ENCODE assay signal across 9 cellular contexts in the genomic region with DNA sequence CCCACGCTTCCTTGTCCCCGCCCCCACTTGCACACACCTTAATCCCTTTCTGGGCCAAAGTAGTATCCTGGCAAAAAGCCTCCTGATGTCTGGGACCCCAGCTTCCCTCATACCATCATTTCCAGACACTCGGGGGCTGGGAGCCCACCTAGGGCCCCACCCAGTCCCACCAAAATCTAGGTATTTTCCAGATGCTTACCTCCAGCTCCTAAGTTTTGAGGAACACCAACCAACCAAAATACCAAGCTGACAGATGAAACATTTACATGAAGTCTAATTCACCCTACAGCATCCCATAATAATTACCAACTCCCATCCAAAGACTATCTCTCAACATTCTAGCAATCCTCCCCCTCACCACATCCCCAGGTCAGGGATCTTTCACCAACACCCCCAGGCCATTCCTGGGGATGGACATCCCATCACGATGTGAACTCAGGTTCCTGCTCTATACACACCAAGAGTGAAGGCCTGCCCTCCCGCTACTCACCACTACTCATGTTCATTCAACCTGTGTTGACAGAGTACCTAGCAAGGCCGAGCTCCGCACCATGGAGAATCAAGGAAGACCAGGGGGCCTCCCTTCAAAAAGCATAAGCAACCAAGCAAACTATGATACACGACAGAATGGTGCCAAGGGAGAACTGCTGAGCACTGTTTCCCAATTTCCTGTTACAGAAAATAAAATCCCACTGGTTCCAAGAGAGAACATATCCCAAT. TPM values are rescaled to one million over a fixed set of nuclear protein-coding genes. Genes with fewer than 3 reads are reported as not detected.
DNase-seq lines count a peak whose midpoint lies in the region; ATAC-seq and TF ChIP-seq lines count a peak whose summit lies in the region.
"Had no signal": no experiment of that assay in that cellular context is flagged by ENCODE, and none has a peak within 500 bp of the region (broad histone marks: within the 10 kb centered on the region; RNA-seq: fewer than 3 reads in every experiment).

No MANE protein-coding gene starts in this region.

- H3K4me1 Mint-ChIP-seq in GM23338 (peaks cover 41% of the 10 kb centered on the region), endodermal cell (peaks cover 38% of the 10 kb centered on the region), Calu3 (ENCODE audit: low read depth, unreplicated experiment) (peaks cover 36% of the 10 kb centered on the region)

- H3K27me3 Mint-ChIP-seq in GM23338 (ENCODE audit: insufficient read depth, low read depth, poor library complexity) (peaks cover 22% of the 10 kb centered on the region), endodermal cell (ENCODE audit: insufficient read depth) (no peaks in the 10 kb centered on the region), Calu3 (ENCODE audit: unreplicated experiment) (no peaks in the 10 kb centered on the region)

- H3K9me3 Mint-ChIP-seq in GM23338, result no peaks in the 10 kb centered on the region; the same call in 2 of the 3 replicates
- no peaks in the 10 kb centered on the region for H3K9me3 Mint-ChIP-seq in endodermal cell
- no peaks in the 10 kb centered on the region for H3K9me3 Mint-ChIP-seq in Calu3 (ENCODE audit: low read depth, unreplicated experiment)

- H3K4me2 ChIP-seq in GM23338 (no peak overlapping the region), OCI-LY7 (ENCODE audit: low read length) (no peak overlapping the region)

- DNase-seq in GM23338 (ENCODE audit: low spot score) (peak; percentile 47), OCI-LY7 (ENCODE audit: low spot score) (peak; percentile 51), endodermal cell (peak; percentile 77), NCI-H2196 (lab: John Stamatoyannopoulos, UW; ENCODE audit: unreplicated experiment) (no peak), Calu3 (no peak), cortex of kidney (lab: John Stamatoyannopoulos, UW) (no peak)

- H3K9ac ChIP-seq in endodermal cell (ENCODE audit: extremely low read depth, low read length, poor library complexity, severe bottlenecking) (no peak overlapping the region), skeletal muscle tissue (ENCODE audit: low read depth in 1 of 3, low read length in 3 of 3) (no peak overlapping the region)

- H3K36me3 Mint-ChIP-seq in GM23338 (ENCODE audit: low read depth) (peaks cover 21% of the 10 kb centered on the region), endodermal cell (ENCODE audit: low read depth) (peaks cover 17% of the 10 kb centered on the region), Calu3 (ENCODE audit: insufficient read depth, unreplicated experiment) (peaks cover 8% of the 10 kb centered on the region)

- H2AFZ ChIP-seq in GM23338 (no peak overlapping the region), OCI-LY7 (ENCODE audit: low read length) (no peak overlapping the region; the same call in 1 of the 2 replicates)

- H3F3A ChIP-seq in GM23338 (replicated peaks; ENCODE audit: low read depth), result peaks cover 24% of the 10 kb centered on the region; the same call in 1 of the 2 replicates

- H3K9me2 ChIP-seq in GM23338 (ENCODE audit: insufficient read depth), result peaks cover 6% of the 10 kb centered on the region; the same call in 1 of the 2 replicates
- no peaks in the 10 kb centered on the region for H3K9me2 ChIP-seq in OCI-LY7 (ENCODE audit: insufficient read depth, low read length)

- ATAC-seq in GM23338 (no peak), GM19397 (IDR thresholded peaks at IDR 0.05; ENCODE audit: unreplicated experiment) (no peak)

- H3K4me1 ChIP-seq in GM23338 (ENCODE audit: insufficient read depth) (peaks cover 48% of the 10 kb centered on the region), OCI-LY7 (ENCODE audit: insufficient read depth, low read length, poor library complexity, severe bottlenecking) (peaks cover 56% of the 10 kb centered on the region), endodermal cell (ENCODE audit: control insufficient read depth, insufficient read depth, low read length) (peaks cover 14% of the 10 kb centered on the region), skeletal muscle tissue (ENCODE audit: control insufficient read depth in 3 of 3, insufficient read depth in 3 of 3, low read length in 3 of 3) (peaks cover 36 to 44% (median 43%) of the 10 kb centered on the region in 3 donors)

- H3K4me3 ChIP-seq in GM23338, result no peak overlapping the region
- no peak overlapping the region for H3K4me3 ChIP-seq in OCI-LY7 (ENCODE audit: low read depth, low read length, poor library complexity, severe bottlenecking)
- no peak overlapping the region for H3K4me3 ChIP-seq in endodermal cell (ENCODE audit: low read length)
- no peak overlapping the region for H3K4me3 ChIP-seq in skeletal muscle tissue (ENCODE audit: low read length in 3 of 3)
- H3K4me3 ChIP-seq: thyroid gland had no signal

- BruUV-seq in OCI-LY7 (replicated peaks; lab: Mats Ljungman, UMichigan) (TSS peak; percentile 55), Calu3 (replicated peaks; lab: Mats Ljungman, UMichigan) (no TSS peak)

- CTCF ChIA-PET in OCI-LY7 (lab: Charles Lee; ENCODE audit: unreplicated experiment), result no interaction called here
- CTCF ChIA-PET in Calu3 (lab: Charles Lee), result interaction anchor here (0.7 to 0.8 kb wide), 2 partner anchors 13 to 158 kb away, joined by 4 to 6 read pairs; no protein-coding TSS in a partner anchor

- no peak overlapping the region for H3K4me3 Mint-ChIP-seq in GM23338
- H3K4me3 Mint-ChIP-seq in endodermal cell, result no peak overlapping the region
- H3K4me3 Mint-ChIP-seq in Calu3 (ENCODE audit: low read depth, unreplicated experiment), result no peak overlapping the region

- peaks cover 20% of the 10 kb centered on the region for H4K20me1 ChIP-seq in GM23338 (replicated peaks; ENCODE audit: insufficient read depth)
- peaks cover 18% of the 10 kb centered on the region; the same call in 1 of the 2 replicates for H4K20me1 ChIP-seq in OCI-LY7 (ENCODE audit: insufficient read depth, low read length)

- intact Hi-C loops in OCI-LY7 (cut with micrococcal nuclease; ENCODE audit: unreplicated experiment) (loop anchor here (5.0 kb wide), 1 partner anchor 79 kb away; a partner anchor contains a TSS), Calu3 (cut with micrococcal nuclease; ENCODE audit: unreplicated experiment) (no loop called here)

- H3K27ac ChIP-seq in GM23338 (ENCODE audit: low read depth) (no peak overlapping the region), OCI-LY7 (ENCODE audit: low read depth, low read length, poor library complexity, severe bottlenecking) (peak overlapping the region; percentile 57), endodermal cell (ENCODE audit: low read depth, low read length) (no peak overlapping the region), skeletal muscle tissue (ENCODE audit: low read depth, low read length) (peak overlapping the region; percentile 90)

- H3K27me3 ChIP-seq in GM23338 (ENCODE audit: insufficient read depth), result no peaks in the 10 kb centered on the region
- H3K27me3 ChIP-seq in endodermal cell (ENCODE audit: control insufficient read depth, insufficient read depth, low read length, poor library complexity, severe bottlenecking), result no peaks in the 10 kb centered on the region
- no peaks in the 10 kb centered on the region for H3K27me3 ChIP-seq in skeletal muscle tissue (ENCODE audit: control insufficient read depth in 3 of 3, insufficient read depth in 3 of 3, low read length in 3 of 3)
- H3K27me3 ChIP-seq: thyroid gland had no signal

- WGBS in endodermal cell (ENCODE audit: insufficient coverage in 1 of 2, insufficient read length in 1 of 2), 2 experiments, result 77 to 90% methylated on average over 6 to 8 of the region's 8 CpGs

- no peak for TF ChIP-seq CTCF in GM23338 (conservative IDR thresholded peaks at IDR 0.05; ENCODE audit: low read depth in 2 of 2)
- TF ChIP-seq CTCF in OCI-LY7 (conservative IDR thresholded peaks at IDR 0.05; ENCODE audit: low read length), result no peak
- peak; percentile 53 for TF ChIP-seq CTCF in endodermal cell (conservative IDR thresholded peaks at IDR 0.05)
- TF ChIP-seq CTCF in Calu3 (IDR thresholded peaks at IDR 0.05; ENCODE audit: unreplicated experiment), result no peak

- H3K79me2 ChIP-seq in GM23338 (replicated peaks; ENCODE audit: insufficient read depth) (peaks cover 28% of the 10 kb centered on the region), OCI-LY7 (ENCODE audit: insufficient read depth, low read depth, low read length) (peaks cover 26% of the 10 kb centered on the region)

- H3K27ac Mint-ChIP-seq in GM23338 (no peak overlapping the region), endodermal cell (no peak overlapping the region), Calu3 (ENCODE audit: unreplicated experiment) (no peak overlapping the region)

- POLR2A ChIA-PET in OCI-LY7 (lab: Charles Lee), result interaction anchor here (0.6 to 1.8 kb wide), 9 partner anchors 13 to 1025 kb away, joined by 3 to 7 read pairs (median 4); a partner anchor contains a TSS

- no peaks in the 10 kb centered on the region for H3K9me3 ChIP-seq in OCI-LY7 (ENCODE audit: low read length)
- H3K9me3 ChIP-seq in endodermal cell (ENCODE audit: control insufficient read depth, low read length), result no peaks in the 10 kb centered on the region
- H3K9me3 ChIP-seq in skeletal muscle tissue (ENCODE audit: control insufficient read depth in 3 of 3, low read length in 3 of 3), result no peaks in the 10 kb centered on the region
- H3K9me3 ChIP-seq: thyroid gland had no signal

- H3K36me3 ChIP-seq in GM23338 (ENCODE audit: insufficient read depth), result no peaks in the 10 kb centered on the region; the same call in 1 of the 2 replicates
- peaks cover 23% of the 10 kb centered on the region for H3K36me3 ChIP-seq in OCI-LY7 (ENCODE audit: insufficient read depth, low read length)
- H3K36me3 ChIP-seq in endodermal cell (ENCODE audit: control insufficient read depth, insufficient read depth, low read length), result peaks cover 17% of the 10 kb centered on the region
- H3K36me3 ChIP-seq in skeletal muscle tissue (ENCODE audit: control insufficient read depth in 3 of 3, insufficient read depth in 3 of 3, low read length in 3 of 3), result peaks cover 0 to 10% (median 8%) of the 10 kb centered on the region in 3 donors
- H3K36me3 ChIP-seq: thyroid gland had no signal

RNA-seq across cellular contexts. Expression of a gene that starts 1.6 kb away (rescaled TPM):
- total RNA-seq in GM23338 (2014; rRNA removed; shearing (Covaris generic)), result 301 and 351 TPM in 2 replicates
- polyA plus RNA-seq in GM23338 (2016; fragmentation: Nextera tagmentation; extraction: Ambion mirVana), result 317 and 370 TPM in 2 replicates
- 287 and 319 TPM in 2 replicates for total RNA-seq in OCI-LY7 (2014; rRNA removed; shearing (Covaris generic))
- 247 and 267 TPM in 2 replicates for total RNA-seq in OCI-LY7 (2022)
- 100 to 1,000 TPM; 276 to 385 TPM for total RNA-seq in endodermal cell
- polyA plus RNA-seq in endodermal cell (2013, experiment 1 of 2), result 300 TPM
- 277 TPM for polyA plus RNA-seq in endodermal cell (2013, experiment 2 of 2)
- 211 TPM for total RNA-seq in skeletal muscle tissue
- 164 and 165 TPM in 2 replicates for total RNA-seq in Calu3 (2022)

RNA-seq across cellular contexts. Expression of a gene that starts 27.0 kb away (rescaled TPM):
- total RNA-seq in GM23338 (2014; rRNA removed; shearing (Covaris generic)), result 0.38 and 0.89 TPM in 2 replicates
- 0.32 and 0.38 TPM in 2 replicates for polyA plus RNA-seq in GM23338 (2016; fragmentation: Nextera tagmentation; extraction: Ambion mirVana)
- total RNA-seq in OCI-LY7 (2014; rRNA removed; shearing (Covaris generic)), result 7.7 and 14.4 TPM in 2 replicates
- total RNA-seq in OCI-LY7 (2022) (25.3 and 25.6 TPM in 2 replicates), endodermal cell (under 1 TPM; 0.24 to 0.73 TPM), skeletal muscle tissue (1.0 TPM), Calu3 (2022) (2.5 and 3.2 TPM in 2 replicates)
- polyA plus RNA-seq in endodermal cell (2013, experiment 1 of 2), result 0.07 TPM
- not detected for polyA plus RNA-seq in endodermal cell (2013, experiment 2 of 2)

RNA-seq across cellular contexts. Expression of a gene that starts 38.5 kb away (rescaled TPM):
- total RNA-seq in GM23338 (2014; rRNA removed; shearing (Covaris generic)), result 2.2 TPM in 1 of 2 replicates, not detected in the other
- 0.70 TPM in 1 of 2 replicates, not detected in the other for polyA plus RNA-seq in GM23338 (2016; fragmentation: Nextera tagmentation; extraction: Ambion mirVana)
- 3.6 and 4.4 TPM in 2 replicates for total RNA-seq in OCI-LY7 (2014; rRNA removed; shearing (Covaris generic))
- total RNA-seq in OCI-LY7 (2022), result 9.3 and 9.4 TPM in 2 replicates
- total RNA-seq in endodermal cell, result 1 to 10 TPM; 1.9 to 3.9 TPM
- 2.4 TPM for polyA plus RNA-seq in endodermal cell (2013, experiment 1 of 2)
- 2.1 TPM for polyA plus RNA-seq in endodermal cell (2013, experiment 2 of 2)
- total RNA-seq in skeletal muscle tissue, result 1.0 TPM
- 2.9 and 4.1 TPM in 2 replicates for total RNA-seq in Calu3 (2022)

RNA-seq across cellular contexts. Expression of a gene that starts 40.7 kb away (rescaled TPM):
- total RNA-seq in GM23338 (2014; rRNA removed; shearing (Covaris generic)), result 67.2 and 67.9 TPM in 2 replicates
- polyA plus RNA-seq in GM23338 (2016; fragmentation: Nextera tagmentation; extraction: Ambion mirVana), result 63.3 and 63.4 TPM in 2 replicates
- total RNA-seq in OCI-LY7 (2014; rRNA removed; shearing (Covaris generic)), result 87.9 and 116 TPM in 2 replicates
- total RNA-seq in OCI-LY7 (2022) (86.5 and 100 TPM in 2 replicates), endodermal cell (100 to 1,000 TPM in 1 of 2 donors, 10 to 100 TPM in 1; 51.6 to 135 TPM), skeletal muscle tissue (6.3 TPM), Calu3 (2022) (86.1 and 88.5 TPM in 2 replicates)
- 43.2 TPM for polyA plus RNA-seq in endodermal cell (2013, experiment 1 of 2)
- polyA plus RNA-seq in endodermal cell (2013, experiment 2 of 2), result 38.9 TPM

RNA-seq across cellular contexts. Expression of a gene that starts 52.9 kb away (rescaled TPM):
- total RNA-seq in GM23338 (2014; rRNA removed; shearing (Covaris generic)), result 8.8 and 12.9 TPM in 2 replicates
- 8.9 and 11.2 TPM in 2 replicates for polyA plus RNA-seq in GM23338 (2016; fragmentation: Nextera tagmentation; extraction: Ambion mirVana)
- 16.9 and 25.4 TPM in 2 replicates for total RNA-seq in OCI-LY7 (2014; rRNA removed; shearing (Covaris generic))
- 30.5 and 32.3 TPM in 2 replicates for total RNA-seq in OCI-LY7 (2022)
- total RNA-seq in endodermal cell, result 10 to 100 TPM; 10.9 to 30.7 TPM
- polyA plus RNA-seq in endodermal cell (2013, experiment 1 of 2), result 16.6 TPM
- 14.0 TPM for polyA plus RNA-seq in endodermal cell (2013, experiment 2 of 2)
- 8.9 TPM for total RNA-seq in skeletal muscle tissue
- total RNA-seq in Calu3 (2022), result 0.76 and 1.0 TPM in 2 replicates

Comparison
In these comparisons a context has a peak if more than half of its experiments do, and no peak if none do; other contexts are left out.
1. DNase-seq: peak in GM23338 (single experiment), OCI-LY7 (single experiment) and endodermal cell (single experiment); none in NCI-H2196 (single experiment), Calu3 (single experiment) and cortex of kidney (single experiment).
2. H3K27ac ChIP-seq: peak in OCI-LY7 (single experiment) and skeletal muscle tissue (single experiment); none in GM23338 (single experiment) and endodermal cell (single experiment).